ENCODE assay signal across 17 cellular contexts in genomic region chr5:60671899-60672692, GRCh38. TPM values are rescaled to one million over a fixed set of nuclear protein-coding genes. Genes with fewer than 3 reads are reported as not detected.
DNase-seq lines count a peak whose midpoint lies in the region; ATAC-seq, FAIRE-seq and TF ChIP-seq lines count a peak whose summit lies in the region.
"Had no signal": no experiment of that assay in that cellular context is flagged by ENCODE, and none has a peak within 500 bp of the region (broad histone marks: within the 10 kb centered on the region; RNA-seq: fewer than 3 reads in every experiment).

No MANE protein-coding gene starts in this region.

- no peak overlapping the region for H3K27ac Mint-ChIP-seq in GM23338

- no peaks in the 10 kb centered on the region for H3K36me3 Mint-ChIP-seq in GM23338 (ENCODE audit: low read depth)

- no peak for TF ChIP-seq POLR2A in right lobe of liver (IDR thresholded peaks at IDR 0.05)

- H3K36me3 ChIP-seq in HUES48 (ENCODE audit: control insufficient read depth, insufficient read depth, low read length) (peaks cover 6% of the 10 kb centered on the region; the same call in 1 of the 2 replicates), colonic mucosa (no peaks in the 10 kb centered on the region), right lobe of liver (no peaks in the 10 kb centered on the region), small intestine (ENCODE audit: control insufficient read depth in 2 of 2, insufficient read depth in 2 of 2, low read length in 2 of 2) (no peaks in the 10 kb centered on the region), GM23338 (ENCODE audit: insufficient read depth) (no peaks in the 10 kb centered on the region)
- H3K36me3 ChIP-seq: HAP-1 had no signal

- no peak overlapping the region for H2AFZ ChIP-seq in GM23338

- no peaks in the 10 kb centered on the region for H3K9me2 ChIP-seq in GM23338 (ENCODE audit: insufficient read depth)

- no peak overlapping the region for H3K4me3 Mint-ChIP-seq in GM23338

- no peak for FAIRE-seq in small intestine (lab: Jason Lieb, UNC)
- FAIRE-seq: A204.1, GM19239 had no signal

- H3K4me1 ChIP-seq in HUES48 (ENCODE audit: control insufficient read depth, insufficient read depth, low read length) = peaks cover 7% of the 10 kb centered on the region; the same call in 1 of the 2 replicates
- H3K4me1 ChIP-seq in colonic mucosa = peaks cover 16% of the 10 kb centered on the region
- peaks cover 0 to 38% (median 9%) of the 10 kb centered on the region in 4 donors for H3K4me1 ChIP-seq in right lobe of liver
- peaks cover 0 to 2% of the 10 kb centered on the region in 2 donors for H3K4me1 ChIP-seq in small intestine (ENCODE audit: control insufficient read depth in 2 of 2, insufficient read depth in 1 of 2, low read depth in 1 of 2, low read length in 1 of 2)
- no peaks in the 10 kb centered on the region; the same call in 1 of the 2 replicates for H3K4me1 ChIP-seq in GM23338 (ENCODE audit: insufficient read depth)
- H3K4me1 ChIP-seq: HAP-1 had no signal

- no peak overlapping the region for H3K4me2 ChIP-seq in GM23338

- no peak for DNase-seq in colonic mucosa
- DNase-seq in right lobe of liver = no peak
- peak; percentile 34 for DNase-seq in small intestine
- no peak for DNase-seq in GM23338 (ENCODE audit: low spot score)
- DNase-seq in C1 segment of cervical spinal cord (lab: John Stamatoyannopoulos, UW) = no peak
- DNase-seq: DMS153; EL; NCI-H187 treated with DMSO at 0.1 percent for 48 hours; NCI-H69; NK-92 treated with Interleukin-12 subunit alpha and Interleukin-12 subunit beta, amount 100 ng/mL, for 24 hours; RPMI8226 had no signal

- H3K4me1 Mint-ChIP-seq in GM23338 = peaks cover 16% of the 10 kb centered on the region

- no peak overlapping the region for H3K4me3 ChIP-seq in HUES48 (ENCODE audit: low read depth, low read length)
- no peak overlapping the region for H3K4me3 ChIP-seq in colonic mucosa
- no peak overlapping the region for H3K4me3 ChIP-seq in right lobe of liver
- H3K4me3 ChIP-seq in small intestine (ENCODE audit: low read depth in 1 of 2, low read length in 2 of 2) = no peak overlapping the region
- no peak overlapping the region for H3K4me3 ChIP-seq in GM23338
- H3K4me3 ChIP-seq: BLaER1 treated with 17β-estradiol and CSF1 and Interleukin-3, amounts not matched to agents 10 nM and 100 nM; HAP-1 had no signal

- no peaks in the 10 kb centered on the region for H3F3A ChIP-seq in GM23338 (replicated peaks; ENCODE audit: low read depth)

- 49% methylated on average over 6 of the region's 6 CpGs for WGBS in right lobe of liver (ENCODE audit: insufficient coverage, low coverage, low lambda C conversion rate, missing lambda C conversion rate)
- 61 to 80% (median 64%) methylated on average over 6 of the region's 6 CpGs for WGBS in small intestine, 3 donors

- H3K9ac ChIP-seq in HUES48 (ENCODE audit: low read depth, low read length) = no peak overlapping the region
- peak overlapping the region in 1 of 2 donors; percentile 52 for H3K9ac ChIP-seq in colonic mucosa (ENCODE audit: low read depth in 2 of 2, low read length in 2 of 2)
- H3K9ac ChIP-seq: BLaER1 treated with 17β-estradiol and CSF1 and Interleukin-3, amounts not matched to agents 10 nM and 100 nM had no signal

- H3K27me3 ChIP-seq in HUES48 (ENCODE audit: control insufficient read depth, insufficient read depth, low read length) = no peaks in the 10 kb centered on the region
- H3K27me3 ChIP-seq in colonic mucosa = no peaks in the 10 kb centered on the region
- no peaks in the 10 kb centered on the region for H3K27me3 ChIP-seq in right lobe of liver
- no peaks in the 10 kb centered on the region for H3K27me3 ChIP-seq in small intestine (ENCODE audit: control insufficient read depth in 2 of 2, insufficient read depth in 2 of 2, low read length in 2 of 2)
- no peaks in the 10 kb centered on the region for H3K27me3 ChIP-seq in GM23338 (ENCODE audit: insufficient read depth)
- H3K27me3 ChIP-seq: BLaER1 treated with 17β-estradiol and CSF1 and Interleukin-3, amounts not matched to agents 10 nM and 100 nM had no signal

- ATAC-seq in right lobe of liver = peak; percentile 83 to 90 (median 86)
- no peak for ATAC-seq in GM19023 (IDR thresholded peaks at IDR 0.05; ENCODE audit: unreplicated experiment)
- no peak for ATAC-seq in GM23338

- intact Hi-C loops in colonic mucosa (cut with DNase I) = loop anchor here (10.0 kb wide), 1 partner anchor 173 kb away; the partner anchor contains the start of gene ELOVL7
- intact Hi-C loops in right lobe of liver (cut with DNase I) = no loop called here

- H3K79me2 ChIP-seq in GM23338 (replicated peaks; ENCODE audit: insufficient read depth) = peaks cover 78% of the 10 kb centered on the region

- H3K9me3 ChIP-seq in HUES48 (ENCODE audit: control insufficient read depth, insufficient read depth, low read length) (no peaks in the 10 kb centered on the region), colonic mucosa (no peaks in the 10 kb centered on the region), right lobe of liver (no peaks in the 10 kb centered on the region), small intestine (ENCODE audit: control insufficient read depth, low read depth) (no peaks in the 10 kb centered on the region)
- H3K9me3 ChIP-seq: BLaER1 treated with 17β-estradiol and CSF1 and Interleukin-3, amounts not matched to agents 10 nM and 100 nM; HAP-1 had no signal

- H3K27ac ChIP-seq in HUES48 (ENCODE audit: low read depth, low read length) = peak overlapping the region; percentile 31
- peak overlapping the region; percentile 62 for H3K27ac ChIP-seq in colonic mucosa
- peak overlapping the region in 2 of 3 donors; percentile 22 to 68 for H3K27ac ChIP-seq in right lobe of liver
- peak overlapping the region; percentile 68 to 76 for H3K27ac ChIP-seq in small intestine (ENCODE audit: low read depth in 1 of 2, low read length in 1 of 2)
- no peak overlapping the region for H3K27ac ChIP-seq in GM23338 (ENCODE audit: low read depth)

- peaks cover 9% of the 10 kb centered on the region for H3K27me3 Mint-ChIP-seq in GM23338 (ENCODE audit: insufficient read depth, low read depth, poor library complexity)

- TF ChIP-seq CTCF in colonic mucosa (IDR thresholded peaks at IDR 0.05) (no peak), right lobe of liver (IDR thresholded peaks at IDR 0.05) (no peak), GM23338 (conservative IDR thresholded peaks at IDR 0.05; ENCODE audit: low read depth in 2 of 2) (no peak)

- no peaks in the 10 kb centered on the region for H3K9me3 Mint-ChIP-seq in GM23338

- peaks cover 21% of the 10 kb centered on the region for H4K20me1 ChIP-seq in GM23338 (replicated peaks; ENCODE audit: insufficient read depth)

TF ChIP-seq in GM23338, 12 proteins besides CTCF, POLR2A, EP300 and RAD21:
- TF ChIP-seq JUNB (IDR thresholded peaks at IDR 0.05; ENCODE audit: unreplicated experiment) = no peak

RNA-seq across cellular contexts. Expression of gene DEPDC1B, which starts 27.9 kb away (rescaled TPM):
- total RNA-seq in colonic mucosa (10 to 100 TPM in 1 of 2 donors, 1 to 10 TPM in 1; 8.4 to 25.1 TPM), right lobe of liver (under 1 TPM in 5 of 6 experiments, not detected in 1; 0.15 to 0.98 (median 0.47) TPM)
- polyA plus RNA-seq in small intestine (10 to 100 TPM in 1 of 3 donors, 1 to 10 TPM in 2; 2.4 to 19.2 (median 9.4) TPM), GM23338 (2016; fragmentation: Nextera tagmentation; extraction: Ambion mirVana) (35.8 and 38.3 TPM in 2 replicates)
- total RNA-seq in GM23338 (2014; rRNA removed; shearing (Covaris generic)) = 67.9 and 75.0 TPM in 2 replicates

Comparison
In these comparisons a context has a peak if more than half of its experiments do, and no peak if none do; other contexts are left out.
1. ATAC-seq: peak in right lobe of liver (4 of 4); none in GM19023 (single experiment) and GM23338 (single experiment).
2. RNA of gene DEPDC1B, which starts 27.9 kb away (total RNA-seq): 67.9 to 75.0 TPM in GM23338 and 8.4 to 25.1 TPM in colonic mucosa; 0.15 to 0.98 TPM in right lobe of liver; every median in the first group is over 4 times any median in the second.